Comparison of ENCODE assay signal across 3 cellular contexts in the genomic region with DNA sequence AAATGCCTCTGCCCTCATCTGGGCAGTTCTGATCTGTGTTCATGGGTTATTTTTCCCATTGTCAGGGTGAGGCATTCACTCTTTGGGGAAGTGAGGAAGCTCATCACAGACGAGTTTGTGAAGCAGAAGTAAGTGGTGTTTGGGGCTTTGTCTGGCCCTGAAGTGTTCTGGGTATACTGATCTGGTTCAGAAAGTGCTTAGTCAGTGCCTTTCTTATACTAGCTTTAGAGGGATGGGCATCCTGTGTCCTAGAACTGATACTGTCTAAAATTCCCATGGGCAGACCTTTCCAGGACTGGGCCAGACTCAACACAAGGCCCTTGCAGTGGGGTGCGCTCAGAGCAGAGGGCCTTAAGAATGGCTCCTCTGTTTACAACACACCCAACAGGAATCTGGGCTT.
A peak's percentile ranks its signal among the peaks of the same experiment; 100 is the strongest.
TF ChIP-seq lines count a peak whose summit lies in the region.

No MANE protein-coding gene starts in this region.

TF ChIP-seq in SK-N-SH, 30 proteins besides CTCF, POLR2A, EP300 and RAD21 (continues in another document):
- no peak for TF ChIP-seq FOXM1 (IDR thresholded peaks at IDR 0.05; ENCODE audit: low read depth)
- TF ChIP-seq, protein P1, sequence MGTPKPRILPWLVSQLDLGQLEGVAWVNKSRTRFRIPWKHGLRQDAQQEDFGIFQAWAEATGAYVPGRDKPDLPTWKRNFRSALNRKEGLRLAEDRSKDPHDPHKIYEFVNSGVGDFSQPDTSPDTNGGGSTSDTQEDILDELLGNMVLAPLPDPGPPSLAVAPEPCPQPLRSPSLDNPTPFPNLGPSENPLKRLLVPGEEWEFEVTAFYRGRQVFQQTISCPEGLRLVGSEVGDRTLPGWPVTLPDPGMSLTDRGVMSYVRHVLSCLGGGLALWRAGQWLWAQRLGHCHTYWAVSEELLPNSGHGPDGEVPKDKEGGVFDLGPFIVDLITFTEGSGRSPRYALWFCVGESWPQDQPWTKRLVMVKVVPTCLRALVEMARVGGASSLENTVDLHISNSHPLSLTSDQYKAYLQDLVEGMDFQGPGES (IDR thresholded peaks at IDR 0.05; ENCODE audit: low read depth, low read length), result no peak
- TF ChIP-seq, protein P2, sequence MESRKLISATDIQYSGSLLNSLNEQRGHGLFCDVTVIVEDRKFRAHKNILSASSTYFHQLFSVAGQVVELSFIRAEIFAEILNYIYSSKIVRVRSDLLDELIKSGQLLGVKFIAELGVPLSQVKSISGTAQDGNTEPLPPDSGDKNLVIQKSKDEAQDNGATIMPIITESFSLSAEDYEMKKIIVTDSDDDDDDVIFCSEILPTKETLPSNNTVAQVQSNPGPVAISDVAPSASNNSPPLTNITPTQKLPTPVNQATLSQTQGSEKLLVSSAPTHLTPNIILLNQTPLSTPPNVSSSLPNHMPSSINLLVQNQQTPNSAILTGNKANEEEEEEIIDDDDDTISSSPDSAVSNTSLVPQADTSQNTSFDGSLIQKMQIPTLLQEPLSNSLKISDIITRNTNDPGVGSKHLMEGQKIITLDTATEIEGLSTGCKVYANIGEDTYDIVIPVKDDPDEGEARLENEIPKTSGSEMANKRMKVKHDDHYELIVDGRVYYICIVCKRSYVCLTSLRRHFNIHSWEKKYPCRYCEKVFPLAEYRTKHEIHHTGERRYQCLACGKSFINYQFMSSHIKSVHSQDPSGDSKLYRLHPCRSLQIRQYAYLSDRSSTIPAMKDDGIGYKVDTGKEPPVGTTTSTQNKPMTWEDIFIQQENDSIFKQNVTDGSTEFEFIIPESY (IDR thresholded peaks at IDR 0.05; ENCODE audit: borderline replicate concordance, low read depth), result no peak
- TF ChIP-seq MXI1 (IDR thresholded peaks at IDR 0.05; ENCODE audit: low read depth, low read length), result no peak
- TF ChIP-seq EZH2phosphoT487 (IDR thresholded peaks at IDR 0.05; ENCODE audit: borderline replicate concordance, low read depth), result no peak
- TF ChIP-seq, protein P3, sequence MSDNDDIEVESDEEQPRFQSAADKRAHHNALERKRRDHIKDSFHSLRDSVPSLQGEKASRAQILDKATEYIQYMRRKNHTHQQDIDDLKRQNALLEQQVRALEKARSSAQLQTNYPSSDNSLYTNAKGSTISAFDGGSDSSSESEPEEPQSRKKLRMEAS (IDR thresholded peaks at IDR 0.05; ENCODE audit: low read depth), result no peak
- no peak for TF ChIP-seq JUND (IDR thresholded peaks at IDR 0.05)
- no peak for TF ChIP-seq REST (IDR thresholded peaks at IDR 0.05; ENCODE audit: low read depth, low read length)
- TF ChIP-seq CHD2 (IDR thresholded peaks at IDR 0.05; ENCODE audit: low read length, partially characterized antibody), result no peak
- TF ChIP-seq SMC3 (IDR thresholded peaks at IDR 0.05; ENCODE audit: low read depth, low read length), result no peak
- TF ChIP-seq TCF12 (IDR thresholded peaks at IDR 0.05), result no peak

TF ChIP-seq in SK-N-SH treated with all-trans-retinoic acid at 6 μM for 48 hours, 23 proteins besides CTCF, POLR2A, EP300 and RAD21:
- TF ChIP-seq PATZ1 (CRISPR knock-in tag; IDR thresholded peaks at IDR 0.05; ENCODE audit: borderline replicate concordance) (no peak), ZNF70 (CRISPR knock-in tag; IDR thresholded peaks at IDR 0.05) (no peak), TOX (CRISPR knock-in tag; IDR thresholded peaks at IDR 0.05; ENCODE audit: borderline replicate concordance) (no peak), ZNF8 (CRISPR knock-in tag; IDR thresholded peaks at IDR 0.05) (no peak), TSHZ2 (CRISPR knock-in tag; IDR thresholded peaks at IDR 0.05) (no peak), ZNF565 (CRISPR knock-in tag; conservative IDR thresholded peaks at IDR 0.05; ENCODE audit: low read depth) (no peak), TCF4 (CRISPR knock-in tag; IDR thresholded peaks at IDR 0.05; ENCODE audit: borderline replicate concordance) (no peak), POU6F1 (CRISPR knock-in tag; IDR thresholded peaks at IDR 0.05; ENCODE audit: borderline replicate concordance, low read depth) (no peak), OSR1 (CRISPR knock-in tag; IDR thresholded peaks at IDR 0.05) (no peak), PPARA (CRISPR knock-in tag; IDR thresholded peaks at IDR 0.05; ENCODE audit: borderline replicate concordance) (no peak), CSDC2 (CRISPR knock-in tag; IDR thresholded peaks at IDR 0.05) (no peak), RARB (CRISPR knock-in tag; IDR thresholded peaks at IDR 0.05) (no peak)
- TF ChIP-seq, protein P4, sequence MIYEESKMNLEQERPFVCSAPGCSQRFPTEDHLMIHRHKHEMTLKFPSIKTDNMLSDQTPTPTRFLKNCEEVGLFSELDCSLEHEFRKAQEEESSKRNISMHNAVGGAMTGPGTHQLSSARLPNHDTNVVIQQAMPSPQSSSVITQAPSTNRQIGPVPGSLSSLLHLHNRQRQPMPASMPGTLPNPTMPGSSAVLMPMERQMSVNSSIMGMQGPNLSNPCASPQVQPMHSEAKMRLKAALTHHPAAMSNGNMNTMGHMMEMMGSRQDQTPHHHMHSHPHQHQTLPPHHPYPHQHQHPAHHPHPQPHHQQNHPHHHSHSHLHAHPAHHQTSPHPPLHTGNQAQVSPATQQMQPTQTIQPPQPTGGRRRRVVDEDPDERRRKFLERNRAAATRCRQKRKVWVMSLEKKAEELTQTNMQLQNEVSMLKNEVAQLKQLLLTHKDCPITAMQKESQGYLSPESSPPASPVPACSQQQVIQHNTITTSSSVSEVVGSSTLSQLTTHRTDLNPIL (CRISPR knock-in tag; IDR thresholded peaks at IDR 0.05; ENCODE audit: low read depth), result no peak

TF ChIP-seq in K562, 482 proteins besides CTCF, POLR2A, EP300 and RAD21:
- no peak for TF ChIP-seq ZKSCAN8 (CRISPR knock-in tag; IDR thresholded peaks at IDR 0.05)
- no peak for TF ChIP-seq RBM34 (IDR thresholded peaks at IDR 0.05; ENCODE audit: borderline replicate concordance, insufficient read depth, low read length)
- no peak for TF ChIP-seq POLR2B (IDR thresholded peaks at IDR 0.05; ENCODE audit: low read depth, partially characterized antibody)
- peak; percentile 65; the same call in 1 of the 2 replicates for TF ChIP-seq C11orf30 (IDR thresholded peaks at IDR 0.05; ENCODE audit: low read depth)
- TF ChIP-seq ZNF316 (IDR thresholded peaks at IDR 0.05), result peak; percentile 71
- TF ChIP-seq, protein P5, sequence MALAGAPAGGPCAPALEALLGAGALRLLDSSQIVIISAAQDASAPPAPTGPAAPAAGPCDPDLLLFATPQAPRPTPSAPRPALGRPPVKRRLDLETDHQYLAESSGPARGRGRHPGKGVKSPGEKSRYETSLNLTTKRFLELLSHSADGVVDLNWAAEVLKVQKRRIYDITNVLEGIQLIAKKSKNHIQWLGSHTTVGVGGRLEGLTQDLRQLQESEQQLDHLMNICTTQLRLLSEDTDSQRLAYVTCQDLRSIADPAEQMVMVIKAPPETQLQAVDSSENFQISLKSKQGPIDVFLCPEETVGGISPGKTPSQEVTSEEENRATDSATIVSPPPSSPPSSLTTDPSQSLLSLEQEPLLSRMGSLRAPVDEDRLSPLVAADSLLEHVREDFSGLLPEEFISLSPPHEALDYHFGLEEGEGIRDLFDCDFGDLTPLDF (CRISPR knock-in tag; IDR thresholded peaks at IDR 0.05), result no peak
- TF ChIP-seq NFXL1 (CRISPR knock-in tag; IDR thresholded peaks at IDR 0.05), result no peak
- no peak for TF ChIP-seq MYNN (IDR thresholded peaks at IDR 0.05)
- no peak for TF ChIP-seq MYNN (CRISPR knock-in tag; IDR thresholded peaks at IDR 0.05)
- no peak for TF ChIP-seq POLR2AphosphoS5 (IDR thresholded peaks at IDR 0.05; ENCODE audit: control insufficient read depth, insufficient read depth, low read depth, low read length)
- no peak for TF ChIP-seq FOXP1 (CRISPR knock-in tag; IDR thresholded peaks at IDR 0.05)
- TF ChIP-seq HMG20A (CRISPR knock-in tag; conservative IDR thresholded peaks at IDR 0.05), result no peak
- TF ChIP-seq CREB3 (tag; conservative IDR thresholded peaks at IDR 0.05; ENCODE audit: low read depth), result no peak
- no peak for TF ChIP-seq CCAR2 (IDR thresholded peaks at IDR 0.05; ENCODE audit: low read depth, low read length)
- TF ChIP-seq KDM4B (IDR thresholded peaks at IDR 0.05; ENCODE audit: borderline replicate concordance in 2 of 2, low read depth in 1 of 2), result no peak
- TF ChIP-seq PRMT5 (CRISPR knock-in tag; IDR thresholded peaks at IDR 0.05), result no peak
- TF ChIP-seq MAFF (IDR thresholded peaks at IDR 0.05; ENCODE audit: low read length), result 0 out of 2 replicates have a peak, but pooled peaks have one; percentile 8
- TF ChIP-seq, protein P6, sequence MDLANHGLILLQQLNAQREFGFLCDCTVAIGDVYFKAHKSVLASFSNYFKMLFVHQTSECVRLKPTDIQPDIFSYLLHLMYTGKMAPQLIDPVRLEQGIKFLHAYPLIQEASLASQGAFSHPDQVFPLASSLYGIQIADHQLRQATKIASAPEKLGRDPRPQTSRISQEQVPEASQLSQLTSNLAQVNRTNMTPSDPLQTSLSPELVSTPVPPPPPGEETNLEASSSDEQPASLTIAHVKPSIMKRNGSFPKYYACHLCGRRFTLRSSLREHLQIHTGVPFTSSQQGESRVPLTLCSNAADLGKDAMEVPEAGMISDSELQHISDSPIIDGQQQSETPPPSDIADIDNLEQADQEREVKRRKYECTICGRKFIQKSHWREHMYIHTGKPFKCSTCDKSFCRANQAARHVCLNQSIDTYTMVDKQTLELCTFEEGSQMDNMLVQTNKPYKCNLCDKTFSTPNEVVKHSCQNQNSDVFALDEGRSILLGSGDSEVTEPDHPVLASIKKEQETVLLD (IDR thresholded peaks at IDR 0.05), result no peak
- peak; percentile 46 for TF ChIP-seq MAFG (tag; conservative IDR thresholded peaks at IDR 0.05)
- no peak for TF ChIP-seq NEUROD1 (IDR thresholded peaks at IDR 0.05; ENCODE audit: borderline replicate concordance, low read depth, low read length, partially characterized antibody)
TF ChIP-seq in K562: peak in this region for 4.
